Comparison of ENCODE assay signal across 32 cellular contexts in genomic region chr20:21465799-21466198, GRCh38. TPM values are rescaled to one million over a fixed set of nuclear protein-coding genes. Genes with fewer than 3 reads are reported as not detected.
"Had no signal": no experiment of that assay in that cellular context is flagged by ENCODE, and none has a peak within 500 bp of the region (broad histone marks: within the 10 kb centered on the region; RNA-seq: fewer than 3 reads in every experiment).

No MANE protein-coding gene starts in this region.

- H3K4me3 Mint-ChIP-seq: activated CD4-positive, alpha-beta T cell treated with anti-CD3 and anti-CD28 coated beads for 36 hours; activated CD4-positive, alpha-beta T cell treated with anti-CD3 and anti-CD28 coated beads, Interleukin-2, amount 10 ng/mL, durations not matched to agents 7 days and 5 days; activated naive CD4-positive, alpha-beta T cell treated with anti-CD3 and anti-CD28 coated beads for 36 hours; activated naive CD4-positive, alpha-beta T cell treated with anti-CD3 and anti-CD28 coated beads, Interleukin-2, amount 50 U/mL, for 24 hours; activated naive CD8-positive, alpha-beta T cell treated with anti-CD3 and anti-CD28 coated beads for 36 hours; activated naive CD8-positive, alpha-beta T cell treated with anti-CD3 and anti-CD28 coated beads, Interleukin-2, amount 50 U/mL, for 24 hours; activated T-cell treated with anti-CD3 and anti-CD28 coated beads, Interleukin-2, amount 50 U/mL, for 4 hours; activated T-helper 1 cell treated with anti-CD3 and anti-CD28 coated beads, Interleukin-12 subunit alpha, Interleukin-12 subunit beta, Interleukin-2, Interleukin-4 antibody, amounts not matched to agents 30 ng/mL and 10 ng/mL and 1 ng/mL, durations not matched to agents 14 hours and 24 hours and 36 hours; effector memory CD8-positive, alpha-beta T cell had no signal

- H3K9me3 ChIP-seq: adrenal gland, body of pancreas, gastrocnemius medialis had no signal

- H3K27me3 ChIP-seq: adrenal gland, body of pancreas had no signal

- H3K4me3 ChIP-seq: adrenal gland, body of pancreas, esophagus muscularis mucosa, gastrocnemius medialis, heart left ventricle had no signal

- H3K4me1 Mint-ChIP-seq: activated CD4-positive, alpha-beta T cell treated with anti-CD3 and anti-CD28 coated beads for 36 hours; activated CD4-positive, alpha-beta T cell treated with anti-CD3 and anti-CD28 coated beads, Interleukin-2, amount 10 ng/mL, durations not matched to agents 7 days and 5 days; activated naive CD4-positive, alpha-beta T cell treated with anti-CD3 and anti-CD28 coated beads, Interleukin-2, amount 50 U/mL, for 24 hours; activated naive CD8-positive, alpha-beta T cell treated with anti-CD3 and anti-CD28 coated beads for 36 hours; activated naive CD8-positive, alpha-beta T cell treated with anti-CD3 and anti-CD28 coated beads, Interleukin-2, amount 50 U/mL, for 24 hours had no signal

- H3K9me3 Mint-ChIP-seq: activated CD4-positive, alpha-beta T cell treated with anti-CD3 and anti-CD28 coated beads, Interleukin-2, amount 10 ng/mL, durations not matched to agents 7 days and 5 days; activated T-helper 1 cell treated with anti-CD3 and anti-CD28 coated beads, Interleukin-12 subunit alpha, Interleukin-12 subunit beta, Interleukin-2, Interleukin-4 antibody, amounts not matched to agents 30 ng/mL and 10 ng/mL and 1 ng/mL, durations not matched to agents 14 hours and 24 hours and 36 hours; activated T-helper 2 cell treated with anti-CD3 and anti-CD28 coated beads, Interferon-gamma antibody, Interleukin-2, Interleukin-4, amounts not matched to agents 10 μg/mL and 5 μg/mL and 100 μg/mL, durations not matched to agents 14 hours and 24 hours and 36 hours had no signal

- H3K36me3 ChIP-seq: adrenal gland, esophagus muscularis mucosa, gastrocnemius medialis, heart left ventricle had no signal

- ATAC-seq: activated CD4-positive, alpha-beta T cell treated with anti-CD3 and anti-CD28 coated beads for 36 hours; activated naive CD8-positive, alpha-beta T cell treated with anti-CD3 and anti-CD28 coated beads, Interleukin-2, amount 50 U/mL, for 24 hours; activated T-cell treated with anti-CD3 and anti-CD28 coated beads, Interleukin-2, amount 50 U/mL, for 4 hours; body of pancreas; effector memory CD8-positive, alpha-beta T cell; foreskin keratinocyte; gastrocnemius medialis; heart left ventricle had no signal

- H3K36me3 Mint-ChIP-seq: activated naive CD4-positive, alpha-beta T cell treated with anti-CD3 and anti-CD28 coated beads, Interleukin-2, amount 50 U/mL, for 24 hours; activated naive CD8-positive, alpha-beta T cell treated with anti-CD3 and anti-CD28 coated beads for 36 hours had no signal

- H3K27ac Mint-ChIP-seq: activated CD4-positive, alpha-beta T cell treated with anti-CD3 and anti-CD28 coated beads for 36 hours; activated naive CD4-positive, alpha-beta T cell treated with anti-CD3 and anti-CD28 coated beads for 36 hours; activated naive CD4-positive, alpha-beta T cell treated with anti-CD3 and anti-CD28 coated beads, Interleukin-2, amount 50 U/mL, for 24 hours; activated naive CD8-positive, alpha-beta T cell treated with anti-CD3 and anti-CD28 coated beads for 36 hours; activated naive CD8-positive, alpha-beta T cell treated with anti-CD3 and anti-CD28 coated beads, Interleukin-2, amount 50 U/mL, for 24 hours; activated T-helper 1 cell treated with anti-CD3 and anti-CD28 coated beads, Interleukin-12 subunit alpha, Interleukin-12 subunit beta, Interleukin-2, Interleukin-4 antibody, amounts not matched to agents 30 ng/mL and 10 ng/mL and 1 ng/mL, durations not matched to agents 14 hours and 24 hours and 36 hours; activated T-helper 2 cell treated with anti-CD3 and anti-CD28 coated beads, Interferon-gamma antibody, Interleukin-2, Interleukin-4, amounts not matched to agents 10 μg/mL and 5 μg/mL and 100 μg/mL, durations not matched to agents 14 hours and 24 hours and 36 hours; effector memory CD8-positive, alpha-beta T cell had no signal

- DNase-seq: activated CD4-positive, alpha-beta T cell treated with anti-CD3 and anti-CD28 coated beads for 36 hours; activated CD4-positive, alpha-beta T cell treated with anti-CD3 and anti-CD28 coated beads, Interleukin-2, amount 10 ng/mL, durations not matched to agents 7 days and 5 days; activated CD4-positive, alpha-beta T cell treated with anti-CD3 and anti-CD28 coated beads, Interleukin-2, amount 50 U/mL, for 4 hours; activated CD4-positive, CD25-positive, alpha-beta regulatory T cell; activated CD4-positive, CD25-positive, alpha-beta regulatory T cell treated with anti-CD3 and anti-CD28 coated beads, Interleukin-2, amount 50 U/mL, for 72 hours; activated CD8-positive, alpha-beta memory T cell treated with anti-CD3 and anti-CD28 coated beads, Interleukin-2, amount 50 U/mL, for 48 hours; activated effector memory CD4-positive, alpha-beta T cell treated with anti-CD3 and anti-CD28 coated beads, Interleukin-2, amount 50 U/mL, for 16 hours; activated naive CD4-positive, alpha-beta T cell treated with anti-CD3 and anti-CD28 coated beads for 36 hours; activated naive CD8-positive, alpha-beta T cell treated with anti-CD3 and anti-CD28 coated beads for 36 hours; activated naive CD8-positive, alpha-beta T cell treated with anti-CD3 and anti-CD28 coated beads, Interleukin-2, amount 50 U/mL, for 24 hours; activated T-cell treated with anti-CD3 and anti-CD28 coated beads for 4 hours; activated T-cell treated with anti-CD3 and anti-CD28 coated beads, Interleukin-2, amount 50 U/mL, for 4 hours; adrenal gland; amygdala; aorta; body of pancreas; caudate nucleus; cortex of kidney; dermis blood vessel endothelial cell; effector CD4-positive, alpha-beta T cell; effector memory CD8-positive, alpha-beta T cell; erythroblast; foreskin keratinocyte; gastrocnemius medialis; glutamatergic neuron; heart left ventricle had no signal

- H3K4me1 ChIP-seq: adrenal gland, body of pancreas, esophagus muscularis mucosa, foreskin keratinocyte, gastrocnemius medialis, heart left ventricle had no signal

RNA-seq across cellular contexts. Expression of gene NKX2-2, which starts 48.1 kb away (rescaled TPM):
- total RNA-seq: activated CD4-positive, alpha-beta T cell treated with anti-CD3 and anti-CD28 coated beads for 36 hours; activated CD4-positive, alpha-beta T cell treated with anti-CD3 and anti-CD28 coated beads, Interleukin-2, amount 10 ng/mL, durations not matched to agents 7 days and 5 days; activated naive CD4-positive, alpha-beta T cell treated with anti-CD3 and anti-CD28 coated beads for 36 hours; activated naive CD8-positive, alpha-beta T cell treated with anti-CD3 and anti-CD28 coated beads for 36 hours; activated T-cell treated with anti-CD3 and anti-CD28 coated beads, Interleukin-2, amount 50 U/mL, for 4 hours; activated T-helper 1 cell treated with anti-CD3 and anti-CD28 coated beads, Interleukin-12 subunit alpha, Interleukin-12 subunit beta, Interleukin-2, Interleukin-4 antibody, amounts not matched to agents 30 ng/mL and 10 ng/mL and 1 ng/mL, durations not matched to agents 14 hours and 24 hours and 36 hours; activated T-helper 2 cell treated with anti-CD3 and anti-CD28 coated beads, Interferon-gamma antibody, Interleukin-2, Interleukin-4, amounts not matched to agents 10 μg/mL and 5 μg/mL and 100 μg/mL, durations not matched to agents 14 hours and 24 hours and 36 hours; adrenal gland; aorta; chondrocyte; dermis blood vessel endothelial cell; esophagus muscularis mucosa; foreskin keratinocyte; gastrocnemius medialis; T-helper 1 cell treated with Interleukin-12 subunit alpha and Interleukin-12 subunit beta and Interleukin-4 antibody, amounts not matched to agents 30 ng/mL and 1 ng/mL, for 36 hours had no signal
